Comparison of ENCODE assay signal across 11 cellular contexts in the genomic region with DNA sequence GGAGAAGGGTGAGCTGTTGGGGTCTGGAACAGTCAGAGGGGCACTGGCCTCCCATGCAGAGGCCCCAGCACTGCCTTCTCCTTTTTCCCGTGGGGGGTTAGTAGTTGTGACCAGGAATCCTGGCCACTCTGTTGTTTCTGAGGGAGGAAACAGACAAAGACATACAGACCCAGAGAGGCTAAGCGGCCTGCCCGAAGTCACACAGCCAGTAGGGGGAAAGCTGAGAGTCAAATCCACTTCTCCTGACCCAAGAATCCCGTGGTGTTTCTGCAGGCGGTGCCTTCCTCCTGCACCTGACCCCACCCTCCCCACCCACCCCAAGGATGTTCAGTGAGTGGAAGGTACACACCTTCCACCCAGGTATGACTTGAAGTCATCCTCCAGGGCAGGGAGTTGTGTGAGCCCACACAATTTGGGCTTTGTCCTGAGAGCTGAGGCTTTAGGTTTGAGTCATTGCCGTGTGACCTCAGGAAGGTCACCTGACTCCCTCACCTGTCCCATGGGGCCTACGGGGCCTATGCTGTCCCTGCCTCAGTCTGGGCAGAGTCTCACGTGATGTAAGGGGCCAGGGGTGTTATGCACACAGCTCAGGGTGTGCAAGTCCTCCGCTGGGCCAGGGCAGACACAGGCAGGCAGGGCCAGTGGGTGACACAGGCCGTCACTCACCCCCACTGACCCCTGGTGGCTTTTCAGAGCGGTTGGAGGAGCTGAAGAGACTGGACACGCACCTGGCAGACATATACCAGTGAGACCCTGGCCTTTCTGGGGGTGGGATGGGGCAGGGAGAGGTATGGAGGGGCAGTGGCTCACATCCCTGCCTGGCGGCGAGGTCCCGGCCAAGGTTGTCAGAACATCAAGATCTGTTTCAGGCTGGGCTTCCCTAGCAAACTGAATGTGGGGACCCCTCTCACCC. TPM values are rescaled to one million over a fixed set of nuclear protein-coding genes. Genes with fewer than 3 reads are reported as not detected.
DNase-seq lines count a peak whose midpoint lies in the region; ATAC-seq lines count a peak whose summit lies in the region.
"Had no signal": no experiment of that assay in that cellular context is flagged by ENCODE, and none has a peak within 500 bp of the region (broad histone marks: within the 10 kb centered on the region; RNA-seq: fewer than 3 reads in every experiment).

No MANE protein-coding gene starts in this region.

- H3K27me3 Mint-ChIP-seq in activated CD4-positive, alpha-beta T cell treated with anti-CD3 and anti-CD28 coated beads, Interleukin-2, amount 10 ng/mL, durations not matched to agents 7 days and 5 days: peaks cover 7% of the 10 kb centered on the region
- H3K27me3 Mint-ChIP-seq in stimulated activated memory B cell treated with anti-CD40 and anti-IgM and Interleukin-4, amounts not matched to agents 10 μg/mL and 1 μg/mL and 100 μg/mL, for 72 hours: no peaks in the 10 kb centered on the region
- no peaks in the 10 kb centered on the region for H3K27me3 Mint-ChIP-seq in activated CD4-positive, alpha-beta memory T cell treated with anti-CD3 and anti-CD28 coated beads, Interleukin-2, amount 10 ng/mL, durations not matched to agents 7 days and 5 days

- CTCF ChIA-PET in activated CD4-positive, alpha-beta T cell treated with anti-CD3 and anti-CD28 coated beads, Interleukin-2, amount 10 ng/mL, durations not matched to agents 7 days and 5 days (lab: Charles Lee): interaction anchor here (0.6 to 7.7 kb wide), 36 partner anchors 8 to 838 kb away, joined by 3 to 97 read pairs (median 4); a partner anchor contains a TSS
- CTCF ChIA-PET in activated CD4-positive, alpha-beta memory T cell treated with anti-CD3 and anti-CD28 coated beads, Interleukin-2, amount 10 ng/mL, durations not matched to agents 7 days and 5 days (lab: Charles Lee): interaction anchor here (0.5 to 9.0 kb wide), 31 partner anchors 10 to 245 kb away, joined by 3 to 175 read pairs (median 6); a partner anchor contains a TSS

- no peaks in the 10 kb centered on the region for H3K36me3 Mint-ChIP-seq in activated CD4-positive, alpha-beta T cell treated with anti-CD3 and anti-CD28 coated beads, Interleukin-2, amount 10 ng/mL, durations not matched to agents 7 days and 5 days (ENCODE audit: low read depth)
- H3K36me3 Mint-ChIP-seq in stimulated activated memory B cell treated with anti-CD40 and anti-IgM and Interleukin-4, amounts not matched to agents 10 μg/mL and 1 μg/mL and 100 μg/mL, for 72 hours: no peaks in the 10 kb centered on the region
- no peaks in the 10 kb centered on the region for H3K36me3 Mint-ChIP-seq in activated CD4-positive, alpha-beta memory T cell treated with anti-CD3 and anti-CD28 coated beads, Interleukin-2, amount 10 ng/mL, durations not matched to agents 7 days and 5 days (ENCODE audit: low read depth)

- no peak for DNase-seq in activated CD4-positive, alpha-beta T cell treated with anti-CD3 and anti-CD28 coated beads, Interleukin-2, amount 10 ng/mL, durations not matched to agents 7 days and 5 days
- no peak for DNase-seq in activated CD4-positive, alpha-beta T cell treated with anti-CD3 and anti-CD28 coated beads for 4 hours
- DNase-seq in SK-MEL-5 (ENCODE audit: low read depth, low spot score) (peak; percentile 21), SW 1271 (lab: John Stamatoyannopoulos, UW) (no peak), glomerular visceral epithelial cell (ENCODE audit: extremely low spot score) (no peak)
- no peak for DNase-seq in activated CD4-positive, alpha-beta memory T cell treated with anti-CD3 and anti-CD28 coated beads, Interleukin-2, amount 10 ng/mL, durations not matched to agents 7 days and 5 days

- ATAC-seq in HG02870 (IDR thresholded peaks at IDR 0.05; ENCODE audit: unreplicated experiment): peak; percentile 47
- peak; percentile 85 for ATAC-seq in stimulated activated memory B cell treated with anti-CD40 and anti-IgM and Interleukin-4, amounts not matched to agents 10 μg/mL and 1 μg/mL and 100 μg/mL, for 72 hours

- POLR2A ChIA-PET in activated CD4-positive, alpha-beta T cell treated with anti-CD3 and anti-CD28 coated beads, Interleukin-2, amount 10 ng/mL, durations not matched to agents 7 days and 5 days (lab: Charles Lee): no interaction called here
- POLR2A ChIA-PET in activated CD4-positive, alpha-beta memory T cell treated with anti-CD3 and anti-CD28 coated beads, Interleukin-2, amount 10 ng/mL, durations not matched to agents 7 days and 5 days (lab: Charles Lee): interaction anchor here (0.7 to 4.5 kb wide), 16 partner anchors 11 to 125 kb away, joined by 3 to 33 read pairs (median 4); a partner anchor contains a TSS

- no peak overlapping the region for H3K4me3 Mint-ChIP-seq in activated CD4-positive, alpha-beta T cell treated with anti-CD3 and anti-CD28 coated beads, Interleukin-2, amount 10 ng/mL, durations not matched to agents 7 days and 5 days
- H3K4me3 Mint-ChIP-seq in stimulated activated memory B cell treated with anti-CD40 and anti-IgM and Interleukin-4, amounts not matched to agents 10 μg/mL and 1 μg/mL and 100 μg/mL, for 72 hours: peak overlapping the region; percentile 81
- H3K4me3 Mint-ChIP-seq in activated CD4-positive, alpha-beta memory T cell treated with anti-CD3 and anti-CD28 coated beads, Interleukin-2, amount 10 ng/mL, durations not matched to agents 7 days and 5 days: no peak overlapping the region

- H3K9me3 Mint-ChIP-seq in activated CD4-positive, alpha-beta T cell treated with anti-CD3 and anti-CD28 coated beads, Interleukin-2, amount 10 ng/mL, durations not matched to agents 7 days and 5 days: no peaks in the 10 kb centered on the region
- no peaks in the 10 kb centered on the region for H3K9me3 Mint-ChIP-seq in stimulated activated memory B cell treated with anti-CD40 and anti-IgM and Interleukin-4, amounts not matched to agents 10 μg/mL and 1 μg/mL and 100 μg/mL, for 72 hours
- no peaks in the 10 kb centered on the region for H3K9me3 Mint-ChIP-seq in activated CD4-positive, alpha-beta memory T cell treated with anti-CD3 and anti-CD28 coated beads, Interleukin-2, amount 10 ng/mL, durations not matched to agents 7 days and 5 days

- in situ Hi-C loops in SK-MEL-5 (cut with HindIII; ENCODE audit: low pct_unique_long_range_greater_than_20kb, low sequenced_read_pairs): no loop called here

- H3K4me1 Mint-ChIP-seq in activated CD4-positive, alpha-beta T cell treated with anti-CD3 and anti-CD28 coated beads, Interleukin-2, amount 10 ng/mL, durations not matched to agents 7 days and 5 days: peaks cover 21% of the 10 kb centered on the region
- peaks cover 44% of the 10 kb centered on the region for H3K4me1 Mint-ChIP-seq in stimulated activated memory B cell treated with anti-CD40 and anti-IgM and Interleukin-4, amounts not matched to agents 10 μg/mL and 1 μg/mL and 100 μg/mL, for 72 hours
- H3K4me1 Mint-ChIP-seq in activated CD4-positive, alpha-beta memory T cell treated with anti-CD3 and anti-CD28 coated beads, Interleukin-2, amount 10 ng/mL, durations not matched to agents 7 days and 5 days: peaks cover 24% of the 10 kb centered on the region

- H3K27ac Mint-ChIP-seq in activated CD4-positive, alpha-beta T cell treated with anti-CD3 and anti-CD28 coated beads, Interleukin-2, amount 10 ng/mL, durations not matched to agents 7 days and 5 days: peak overlapping the region; percentile 74
- peak overlapping the region; percentile 87 for H3K27ac Mint-ChIP-seq in stimulated activated memory B cell treated with anti-CD40 and anti-IgM and Interleukin-4, amounts not matched to agents 10 μg/mL and 1 μg/mL and 100 μg/mL, for 72 hours
- no peak overlapping the region for H3K27ac Mint-ChIP-seq in activated CD4-positive, alpha-beta memory T cell treated with anti-CD3 and anti-CD28 coated beads, Interleukin-2, amount 10 ng/mL, durations not matched to agents 7 days and 5 days

RNA-seq across cellular contexts. Expression of a gene that starts 5.0 kb away (rescaled TPM):
- total RNA-seq in activated CD4-positive, alpha-beta T cell treated with anti-CD3 and anti-CD28 coated beads, Interleukin-2, amount 10 ng/mL, durations not matched to agents 7 days and 5 days: not detected
- 0.13 TPM in 1 of 2 replicates, not detected in the other for total RNA-seq in SK-MEL-5 (2014; rRNA removed; shearing (Covaris generic))
- not detected in 2 replicates for polyA plus RNA-seq in SK-MEL-5 (2015; cell fraction: cytosol; rRNA removed)
- polyA plus RNA-seq in SK-MEL-5 (2015; cell fraction: nucleus; rRNA removed): 1.3 TPM in 1 of 2 replicates, not detected in the other
- not detected for total RNA-seq in activated CD4-positive, alpha-beta memory T cell treated with anti-CD3 and anti-CD28 coated beads, Interleukin-2, amount 10 ng/mL, durations not matched to agents 7 days and 5 days
- total RNA-seq: epithelial cell of proximal tubule, left lobe of liver, right lobe of liver had no signal

RNA-seq across cellular contexts. Expression of a gene that starts 38.6 kb away (rescaled TPM):
- total RNA-seq in activated CD4-positive, alpha-beta T cell treated with anti-CD3 and anti-CD28 coated beads, Interleukin-2, amount 10 ng/mL, durations not matched to agents 7 days and 5 days: 10 to 100 TPM; 59.1 to 78.1 TPM
- 7.1 and 7.7 TPM in 2 replicates for total RNA-seq in SK-MEL-5 (2014; rRNA removed; shearing (Covaris generic))
- 7.9 and 14.9 TPM in 2 replicates for polyA plus RNA-seq in SK-MEL-5 (2015; cell fraction: cytosol; rRNA removed)
- polyA plus RNA-seq in SK-MEL-5 (2015; cell fraction: nucleus; rRNA removed): 7.7 and 10.2 TPM in 2 replicates
- total RNA-seq in activated CD4-positive, alpha-beta memory T cell treated with anti-CD3 and anti-CD28 coated beads, Interleukin-2, amount 10 ng/mL, durations not matched to agents 7 days and 5 days: 10 to 100 TPM; 63.3 to 66.3 TPM

RNA-seq across cellular contexts. Expression of a gene that starts 58.5 kb away (rescaled TPM):
- under 1 TPM; 0.17 to 0.21 TPM for total RNA-seq in activated CD4-positive, alpha-beta T cell treated with anti-CD3 and anti-CD28 coated beads, Interleukin-2, amount 10 ng/mL, durations not matched to agents 7 days and 5 days
- not detected in 2 replicates for total RNA-seq in SK-MEL-5 (2014; rRNA removed; shearing (Covaris generic))
- polyA plus RNA-seq in SK-MEL-5 (2015; cell fraction: cytosol; rRNA removed): not detected in 2 replicates
- not detected in 2 replicates for polyA plus RNA-seq in SK-MEL-5 (2015; cell fraction: nucleus; rRNA removed)
- total RNA-seq in activated CD4-positive, alpha-beta memory T cell treated with anti-CD3 and anti-CD28 coated beads, Interleukin-2, amount 10 ng/mL, durations not matched to agents 7 days and 5 days: 1 to 10 TPM; 4.8 to 5.4 TPM
- total RNA-seq: left lobe of liver, right lobe of liver had no signal
